Comparison of ENCODE assay signal across 13 cellular contexts in the genomic region with DNA sequence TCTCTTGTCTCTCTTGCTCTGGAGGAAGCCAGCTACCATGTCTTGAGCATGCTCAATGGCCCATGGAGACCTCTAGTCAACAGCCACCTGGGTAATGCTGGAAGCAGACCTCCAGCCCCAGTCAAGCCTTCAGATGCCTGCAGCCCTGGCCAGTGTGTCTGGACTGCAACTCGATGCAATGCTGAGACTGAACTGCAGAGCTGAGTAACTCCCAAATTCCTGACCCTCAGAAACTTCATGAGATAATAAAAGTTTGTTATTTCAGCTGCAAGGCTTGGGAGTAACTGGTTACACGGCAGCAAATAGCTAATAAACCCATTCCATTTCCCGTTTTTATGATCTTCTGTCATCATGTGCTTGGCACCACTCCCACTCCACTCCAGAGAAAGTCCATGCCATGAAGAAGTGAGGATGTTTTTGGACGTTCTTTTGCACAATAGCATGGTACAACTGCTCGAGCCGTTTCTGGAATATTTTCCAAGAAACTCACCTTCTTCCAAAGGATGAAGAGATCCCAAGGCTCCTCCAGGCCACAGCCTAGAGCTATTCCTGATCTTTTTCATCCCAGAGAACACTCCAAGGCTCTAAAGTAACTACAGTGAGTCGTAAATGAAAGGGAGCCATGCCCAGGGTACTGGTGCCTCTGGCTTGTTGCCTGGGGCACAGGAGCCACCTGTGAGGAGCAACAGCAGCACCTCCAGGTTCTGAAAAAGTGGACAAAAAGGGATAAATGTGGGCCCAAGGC.
DNase-seq lines count a peak whose midpoint lies in the region; ATAC-seq and TF ChIP-seq lines count a peak whose summit lies in the region.
"Had no signal": no experiment of that assay in that cellular context is flagged by ENCODE, and none has a peak within 500 bp of the region (broad histone marks: within the 10 kb centered on the region; RNA-seq: fewer than 3 reads in every experiment).

No MANE protein-coding gene starts in this region.

- H3K4me3 Mint-ChIP-seq in GM23338 (no peak overlapping the region), activated B cell treated with CpG ODN at 0.5 μM for 24 hours (no peak overlapping the region)
- H3K4me3 Mint-ChIP-seq: H9 had no signal

- no peaks in the 10 kb centered on the region for H4K20me1 ChIP-seq in GM23338 (replicated peaks; ENCODE audit: insufficient read depth)

- H3K4me3 ChIP-seq in GM23338: no peak overlapping the region
- H3K4me3 ChIP-seq: skin epidermis, stomach had no signal

- H3K36me3 Mint-ChIP-seq in GM23338 (ENCODE audit: low read depth) (no peaks in the 10 kb centered on the region), activated B cell treated with CpG ODN at 0.5 μM for 24 hours (ENCODE audit: low read depth) (no peaks in the 10 kb centered on the region)

- H3K27ac ChIP-seq in GM23338 (ENCODE audit: low read depth): no peak overlapping the region
- H3K27ac ChIP-seq: stomach had no signal

- H3K27me3 ChIP-seq in GM23338 (ENCODE audit: insufficient read depth): no peaks in the 10 kb centered on the region
- H3K27me3 ChIP-seq: stomach had no signal

- peak; percentile 52 for DNase-seq in AG08395 (ENCODE audit: low spot score)
- DNase-seq in GM23338 (ENCODE audit: low spot score): no peak
- DNase-seq in activated B cell treated with CpG ODN at 0.5 μM for 24 hours: no peak
- DNase-seq in left colon: peak; percentile 56 to 77
- DNase-seq in KG1 (lab: John Stamatoyannopoulos, UW): no peak
- no peak for DNase-seq in NCI-H146 treated with DMSO at 0.1 percent for 48 hours (lab: John Stamatoyannopoulos, UW; ENCODE audit: unreplicated experiment)
- no peak for DNase-seq in hippocampal formation (lab: John Stamatoyannopoulos, UW)
- no peak for DNase-seq in AML-193 (lab: John Stamatoyannopoulos, UW)
- DNase-seq: activated gamma-delta T cell treated with Interleukin-2 at 50 U/mL for 16 hours, COR-L47, H9, stomach had no signal

- intact Hi-C loops in activated B cell treated with CpG ODN at 0.5 μM for 24 hours (cut with micrococcal nuclease): loop anchor here (2.0 kb wide), 1 partner anchor 40 kb away; no protein-coding TSS in a partner anchor
- intact Hi-C loops in left colon (cut with DNase I, micrococcal nuclease): no loop called here

- TF ChIP-seq CTCF in GM23338 (conservative IDR thresholded peaks at IDR 0.05; ENCODE audit: low read depth in 2 of 2) (no peak), activated B cell treated with CpG ODN at 0.5 μM for 24 hours (IDR thresholded peaks at IDR 0.05) (no peak)

- no peaks in the 10 kb centered on the region; the same call in 2 of the 3 replicates for H3K9me3 Mint-ChIP-seq in GM23338
- H3K9me3 Mint-ChIP-seq in activated B cell treated with CpG ODN at 0.5 μM for 24 hours: peaks cover 2% of the 10 kb centered on the region

- H3K9me2 ChIP-seq in GM23338 (ENCODE audit: insufficient read depth): no peaks in the 10 kb centered on the region

- H3F3A ChIP-seq in GM23338 (replicated peaks; ENCODE audit: low read depth): no peaks in the 10 kb centered on the region

- H3K27ac Mint-ChIP-seq in GM23338 (no peak overlapping the region), activated B cell treated with CpG ODN at 0.5 μM for 24 hours (peak overlapping the region; percentile 77)

- H3K27me3 Mint-ChIP-seq in GM23338 (ENCODE audit: insufficient read depth, low read depth, poor library complexity) (peaks cover 8% of the 10 kb centered on the region), activated B cell treated with CpG ODN at 0.5 μM for 24 hours (no peaks in the 10 kb centered on the region)

- 0 out of 2 replicates have a peak overlapping the region, but pooled peaks have one; percentile 18 for H2AFZ ChIP-seq in GM23338

- H3K36me3 ChIP-seq in GM23338 (ENCODE audit: insufficient read depth): no peaks in the 10 kb centered on the region
- H3K36me3 ChIP-seq: stomach had no signal

- no peaks in the 10 kb centered on the region for H3K4me1 ChIP-seq in GM23338 (ENCODE audit: insufficient read depth)
- H3K4me1 ChIP-seq: stomach had no signal

- ATAC-seq in GM23338 (no peak), activated B cell treated with CpG ODN at 0.5 μM for 24 hours (ENCODE audit: low read depth) (no peak), left colon (peak; percentile 82)

- POLR2A ChIA-PET in activated B cell treated with CpG ODN at 0.5 μM for 24 hours (lab: Charles Lee): interaction anchor here (0.6 to 5.0 kb wide), 8 partner anchors 9 to 74 kb away, joined by 3 to 68 read pairs (median 6); a partner anchor contains a TSS

- CTCF ChIA-PET in activated B cell treated with CpG ODN at 0.5 μM for 24 hours (lab: Charles Lee): interaction anchor here (1.2 to 2.1 kb wide), 3 partner anchors 10 to 234 kb away, joined by 3 to 6 read pairs (median 5); no protein-coding TSS in a partner anchor

- no peak overlapping the region for H3K4me2 ChIP-seq in GM23338

- H3K79me2 ChIP-seq in GM23338 (replicated peaks; ENCODE audit: insufficient read depth): no peaks in the 10 kb centered on the region

- H3K4me1 Mint-ChIP-seq in GM23338 (no peaks in the 10 kb centered on the region), activated B cell treated with CpG ODN at 0.5 μM for 24 hours (peaks cover 44% of the 10 kb centered on the region)

TF ChIP-seq in GM23338, 12 proteins besides CTCF, POLR2A, EP300 and RAD21:
- TF ChIP-seq STAT1 (IDR thresholded peaks at IDR 0.05; ENCODE audit: unreplicated experiment): no peak
- TF ChIP-seq EZH2phosphoT487 (IDR thresholded peaks at IDR 0.05; ENCODE audit: unreplicated experiment): no peak
- TF ChIP-seq, protein P1, sequence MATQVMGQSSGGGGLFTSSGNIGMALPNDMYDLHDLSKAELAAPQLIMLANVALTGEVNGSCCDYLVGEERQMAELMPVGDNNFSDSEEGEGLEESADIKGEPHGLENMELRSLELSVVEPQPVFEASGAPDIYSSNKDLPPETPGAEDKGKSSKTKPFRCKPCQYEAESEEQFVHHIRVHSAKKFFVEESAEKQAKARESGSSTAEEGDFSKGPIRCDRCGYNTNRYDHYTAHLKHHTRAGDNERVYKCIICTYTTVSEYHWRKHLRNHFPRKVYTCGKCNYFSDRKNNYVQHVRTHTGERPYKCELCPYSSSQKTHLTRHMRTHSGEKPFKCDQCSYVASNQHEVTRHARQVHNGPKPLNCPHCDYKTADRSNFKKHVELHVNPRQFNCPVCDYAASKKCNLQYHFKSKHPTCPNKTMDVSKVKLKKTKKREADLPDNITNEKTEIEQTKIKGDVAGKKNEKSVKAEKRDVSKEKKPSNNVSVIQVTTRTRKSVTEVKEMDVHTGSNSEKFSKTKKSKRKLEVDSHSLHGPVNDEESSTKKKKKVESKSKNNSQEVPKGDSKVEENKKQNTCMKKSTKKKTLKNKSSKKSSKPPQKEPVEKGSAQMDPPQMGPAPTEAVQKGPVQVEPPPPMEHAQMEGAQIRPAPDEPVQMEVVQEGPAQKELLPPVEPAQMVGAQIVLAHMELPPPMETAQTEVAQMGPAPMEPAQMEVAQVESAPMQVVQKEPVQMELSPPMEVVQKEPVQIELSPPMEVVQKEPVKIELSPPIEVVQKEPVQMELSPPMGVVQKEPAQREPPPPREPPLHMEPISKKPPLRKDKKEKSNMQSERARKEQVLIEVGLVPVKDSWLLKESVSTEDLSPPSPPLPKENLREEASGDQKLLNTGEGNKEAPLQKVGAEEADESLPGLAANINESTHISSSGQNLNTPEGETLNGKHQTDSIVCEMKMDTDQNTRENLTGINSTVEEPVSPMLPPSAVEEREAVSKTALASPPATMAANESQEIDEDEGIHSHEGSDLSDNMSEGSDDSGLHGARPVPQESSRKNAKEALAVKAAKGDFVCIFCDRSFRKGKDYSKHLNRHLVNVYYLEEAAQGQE (IDR thresholded peaks at IDR 0.05; ENCODE audit: unreplicated experiment): no peak

Comparison
In these comparisons a context has a peak if more than half of its experiments do, and no peak if none do; other contexts are left out.
1. DNase-seq: peak in AG08395 (single experiment) and left colon (2 of 2); none in GM23338 (single experiment), activated B cell treated with CpG ODN at 0.5 μM for 24 hours (single experiment), KG1 (single experiment), NCI-H146 treated with DMSO at 0.1 percent for 48 hours (single experiment), hippocampal formation (0 of 2) and AML-193 (0 of 2).